13 cellular contexts compared by ENCODE assay signal in the genomic region with DNA sequence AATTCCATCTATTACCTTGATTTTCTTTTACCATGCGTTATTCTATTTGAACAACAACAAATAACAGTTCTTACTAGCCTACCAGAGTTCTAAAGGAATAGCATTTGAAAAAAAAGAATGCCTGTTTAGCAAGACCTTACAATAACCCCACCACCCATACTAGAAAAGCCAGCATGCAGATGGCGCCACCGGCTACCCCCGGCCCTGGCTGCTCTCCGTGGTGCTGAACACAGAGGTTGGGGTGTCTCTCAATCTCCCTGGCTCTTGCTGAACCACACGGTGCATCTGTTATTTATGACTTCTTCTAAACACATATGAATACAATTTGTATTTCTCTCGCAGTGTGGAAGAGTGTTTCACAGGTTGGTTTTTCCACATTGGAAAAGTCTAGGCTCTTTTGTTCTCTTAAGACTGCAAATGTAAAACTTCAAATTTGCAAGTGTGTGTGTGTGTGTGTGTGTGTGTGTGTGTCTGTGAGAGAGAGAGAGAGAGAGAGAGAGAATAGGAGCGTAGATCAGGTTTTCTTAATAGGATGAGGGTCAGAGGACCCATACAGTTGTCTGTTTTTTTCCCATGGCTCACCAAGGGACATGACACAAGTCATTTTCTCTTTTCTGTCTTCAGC. TPM values are rescaled to one million over a fixed set of nuclear protein-coding genes. Genes with fewer than 3 reads are reported as not detected.
A peak's percentile ranks its signal among the peaks of the same experiment; 100 is the strongest.
DNase-seq lines count a peak whose midpoint lies in the region; ATAC-seq, FAIRE-seq and TF ChIP-seq lines count a peak whose summit lies in the region.
"Had no signal": no experiment of that assay in that cellular context is flagged by ENCODE, and none has a peak within 500 bp of the region (broad histone marks: within the 10 kb centered on the region; RNA-seq: fewer than 3 reads in every experiment).

No MANE protein-coding gene starts in this region.

- TF ChIP-seq EP300 in A549 (IDR thresholded peaks at IDR 0.05) = no peak

- no peaks in the 10 kb centered on the region for H3K36me3 ChIP-seq in NT2/D1 (ENCODE audit: insufficient read depth, insufficient read length, low read length)
- H3K36me3 ChIP-seq in brain microvascular endothelial cell (replicated peaks) = no peaks in the 10 kb centered on the region

- TF ChIP-seq POLR2A in A549 (IDR thresholded peaks at IDR 0.05; ENCODE audit: low read length) = no peak

- H3K4me1 Mint-ChIP-seq in endothelial cell (ENCODE audit: unreplicated experiment) = no peaks in the 10 kb centered on the region
- H3K4me1 Mint-ChIP-seq: CD4-positive, CD25-positive, alpha-beta regulatory T cell had no signal

- WGBS in A549 (ENCODE audit: missing lambda C conversion rate) = 11% methylated on average over 8 of the region's 8 CpGs

- TF ChIP-seq RAD21 in A549 (conservative IDR thresholded peaks at IDR 0.05 in 1 of 2, IDR thresholded peaks at IDR 0.05 in 1 of 2) = no peak

- no peak overlapping the region for H3K9ac ChIP-seq in NT2/D1 (ENCODE audit: insufficient read length, low read depth)

- H3K27ac ChIP-seq in A549 = no peak overlapping the region
- H3K27ac ChIP-seq in brain microvascular endothelial cell = no peak overlapping the region
- H3K27ac ChIP-seq: skin epidermis had no signal

- in situ Hi-C loops in brain microvascular endothelial cell (cut with HindIII; ENCODE audit: low pct_ligation_motif_present, low sequenced_read_pairs) = no loop called here

- H3K4me2 ChIP-seq in A549 = no peak overlapping the region

- POLR2A ChIA-PET in A549 (lab: Yijun Ruan, JAX) = no interaction called here

- peaks cover 2% of the 10 kb centered on the region for H3K27me3 Mint-ChIP-seq in endothelial cell (ENCODE audit: unreplicated experiment)
- H3K27me3 Mint-ChIP-seq: CD4-positive, CD25-positive, alpha-beta regulatory T cell had no signal

- H3K4me1 ChIP-seq in A549 (no peaks in the 10 kb centered on the region), NT2/D1 (ENCODE audit: insufficient read depth, insufficient read length) (no peaks in the 10 kb centered on the region)

- CTCF ChIA-PET in A549 (lab: Yijun Ruan, JAX) = no interaction called here

- no peaks in the 10 kb centered on the region for H3K9me3 ChIP-seq in A549
- H3K9me3 ChIP-seq in NT2/D1 (ENCODE audit: insufficient read depth, low read length) = no peaks in the 10 kb centered on the region; the same call in 1 of the 2 replicates

- no peak for TF ChIP-seq CTCF in A549 (IDR thresholded peaks at IDR 0.05)
- TF ChIP-seq CTCF in endothelial cell (IDR thresholded peaks at IDR 0.05; ENCODE audit: unreplicated experiment) = no peak
- TF ChIP-seq CTCF in brain microvascular endothelial cell (IDR thresholded peaks at IDR 0.05; ENCODE audit: low read depth, low read length, missing control alignments) = no peak

- no peak overlapping the region for H3K4me3 Mint-ChIP-seq in endothelial cell (ENCODE audit: unreplicated experiment)
- H3K4me3 Mint-ChIP-seq: CD4-positive, CD25-positive, alpha-beta regulatory T cell had no signal

- FAIRE-seq in A549 (lab: Jason Lieb, UNC) = no peak
- FAIRE-seq in RCC 7860 (lab: Jason Lieb, UNC) = no peak

- no peak overlapping the region for H3K4me3 ChIP-seq in A549
- no peak overlapping the region for H3K4me3 ChIP-seq in NT2/D1 (ENCODE audit: insufficient read length, low read depth)
- H3K4me3 ChIP-seq in brain microvascular endothelial cell (ENCODE audit: low read depth, low read length) = no peak overlapping the region
- H3K4me3 ChIP-seq: skin epidermis had no signal

- H3K36me3 Mint-ChIP-seq in endothelial cell (ENCODE audit: low read depth, unreplicated experiment) = no peaks in the 10 kb centered on the region
- H3K36me3 Mint-ChIP-seq: CD4-positive, CD25-positive, alpha-beta regulatory T cell had no signal

- H3K27ac Mint-ChIP-seq in endothelial cell (ENCODE audit: unreplicated experiment) = no peak overlapping the region
- H3K27ac Mint-ChIP-seq: CD4-positive, CD25-positive, alpha-beta regulatory T cell had no signal

- DNase-seq in A549 (ENCODE audit: low read depth in 1 of 2, low spot score in 1 of 2) (no peak), ELR (ENCODE audit: low read depth) (peak; percentile 10), NT2/D1 (ENCODE audit: low read depth, low spot score) (peak; percentile 77), endothelial cell (ENCODE audit: low spot score) (peak; percentile 74), brain microvascular endothelial cell (no peak), RCC 7860 (ENCODE audit: low spot score) (no peak)
- DNase-seq: effector memory CD4-positive, alpha-beta T cell; NCI-H1092 had no signal

- ATAC-seq in A549 (no peak), GM19328 (IDR thresholded peaks at IDR 0.05; ENCODE audit: unreplicated experiment) (no peak), GM21381 (IDR thresholded peaks at IDR 0.05; ENCODE audit: unreplicated experiment) (no peak)
- ATAC-seq: Panc1 had no signal

- H3K27me3 ChIP-seq in NT2/D1 (ENCODE audit: insufficient read depth, insufficient read length) = no peaks in the 10 kb centered on the region
- no peaks in the 10 kb centered on the region for H3K27me3 ChIP-seq in brain microvascular endothelial cell (replicated peaks)

- H3K9me3 Mint-ChIP-seq in endothelial cell (ENCODE audit: unreplicated experiment) = no peaks in the 10 kb centered on the region

TF ChIP-seq in A549, 52 proteins besides CTCF, POLR2A, EP300 and RAD21:
- TF ChIP-seq FOSB (CRISPR knock-in tag; IDR thresholded peaks at IDR 0.05) = no peak
- TF ChIP-seq, protein P1, sequence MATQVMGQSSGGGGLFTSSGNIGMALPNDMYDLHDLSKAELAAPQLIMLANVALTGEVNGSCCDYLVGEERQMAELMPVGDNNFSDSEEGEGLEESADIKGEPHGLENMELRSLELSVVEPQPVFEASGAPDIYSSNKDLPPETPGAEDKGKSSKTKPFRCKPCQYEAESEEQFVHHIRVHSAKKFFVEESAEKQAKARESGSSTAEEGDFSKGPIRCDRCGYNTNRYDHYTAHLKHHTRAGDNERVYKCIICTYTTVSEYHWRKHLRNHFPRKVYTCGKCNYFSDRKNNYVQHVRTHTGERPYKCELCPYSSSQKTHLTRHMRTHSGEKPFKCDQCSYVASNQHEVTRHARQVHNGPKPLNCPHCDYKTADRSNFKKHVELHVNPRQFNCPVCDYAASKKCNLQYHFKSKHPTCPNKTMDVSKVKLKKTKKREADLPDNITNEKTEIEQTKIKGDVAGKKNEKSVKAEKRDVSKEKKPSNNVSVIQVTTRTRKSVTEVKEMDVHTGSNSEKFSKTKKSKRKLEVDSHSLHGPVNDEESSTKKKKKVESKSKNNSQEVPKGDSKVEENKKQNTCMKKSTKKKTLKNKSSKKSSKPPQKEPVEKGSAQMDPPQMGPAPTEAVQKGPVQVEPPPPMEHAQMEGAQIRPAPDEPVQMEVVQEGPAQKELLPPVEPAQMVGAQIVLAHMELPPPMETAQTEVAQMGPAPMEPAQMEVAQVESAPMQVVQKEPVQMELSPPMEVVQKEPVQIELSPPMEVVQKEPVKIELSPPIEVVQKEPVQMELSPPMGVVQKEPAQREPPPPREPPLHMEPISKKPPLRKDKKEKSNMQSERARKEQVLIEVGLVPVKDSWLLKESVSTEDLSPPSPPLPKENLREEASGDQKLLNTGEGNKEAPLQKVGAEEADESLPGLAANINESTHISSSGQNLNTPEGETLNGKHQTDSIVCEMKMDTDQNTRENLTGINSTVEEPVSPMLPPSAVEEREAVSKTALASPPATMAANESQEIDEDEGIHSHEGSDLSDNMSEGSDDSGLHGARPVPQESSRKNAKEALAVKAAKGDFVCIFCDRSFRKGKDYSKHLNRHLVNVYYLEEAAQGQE (IDR thresholded peaks at IDR 0.05) = peak; percentile 92
- 0 out of 2 replicates have a peak, but pooled peaks have one; percentile 50 for TF ChIP-seq EHMT2 (IDR thresholded peaks at IDR 0.05; ENCODE audit: low read depth)

RNA-seq across cellular contexts. Expression of gene GRIK3, which starts 13.6 kb away (rescaled TPM):
- not detected in 2 replicates for polyA plus RNA-seq in A549 (2011; rRNA removed)
- polyA plus RNA-seq in A549 (2012; cell fraction: cytosol; rRNA removed) = not detected in 2 replicates
- not detected in 2 replicates for polyA plus RNA-seq in A549 (2012; cell fraction: nucleus; rRNA removed)
- polyA plus RNA-seq in A549 (2017; fragmentation: RNase III; extraction: RNeasy Plus Mini Kit Qiagen cat#74134 plus additional on column Dnase treatment) = not detected in 3 replicates
- not detected in 2 replicates for polyA minus RNA-seq in A549 (2011; rRNA and poly(A)+ RNA removed)
- 0.05 TPM for total RNA-seq in endothelial cell (ENCODE audit: unreplicated experiment)
- total RNA-seq: CD4-positive, CD25-positive, alpha-beta regulatory T cell had no signal
- polyA plus RNA-seq: CD4-positive, CD25-positive, alpha-beta regulatory T cell had no signal

Comparison
In these comparisons a context has a peak if more than half of its experiments do, and no peak if none do; other contexts are left out.
1. DNase-seq: peak in ELR (single experiment), NT2/D1 (single experiment) and endothelial cell (single experiment); none in A549 (0 of 2), brain microvascular endothelial cell (single experiment) and RCC 7860 (single experiment).